ENCODE assay signal across 27 cellular contexts in the genomic region with DNA sequence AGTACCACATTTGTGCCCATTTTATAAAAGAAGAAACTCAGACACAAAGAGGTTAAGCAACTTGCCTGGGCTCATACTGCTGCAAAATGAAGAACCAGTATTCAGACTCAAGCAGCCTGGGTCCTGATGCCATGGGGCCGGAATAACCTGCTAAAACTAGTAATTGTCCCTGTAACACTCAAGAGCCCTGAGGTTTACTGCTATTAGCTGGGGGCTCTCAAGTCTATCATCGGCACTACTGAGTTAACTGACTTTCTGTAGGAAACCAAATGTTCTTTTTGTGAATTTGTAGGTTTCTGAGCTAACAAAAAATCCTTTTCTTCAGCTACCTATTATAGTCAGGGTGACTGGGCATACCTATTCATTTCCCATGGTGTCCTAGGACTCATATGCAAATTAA.
"Had no signal": no experiment of that assay in that cellular context is flagged by ENCODE, and none has a peak within 500 bp of the region (broad histone marks: within the 10 kb centered on the region; RNA-seq: fewer than 3 reads in every experiment).

No MANE protein-coding gene starts in this region.

- ATAC-seq: activated CD8-positive, alpha-beta T cell treated with anti-CD3 and anti-CD28 coated beads, Interleukin-2, amount 10 ng/mL, durations not matched to agents 7 days and 5 days; activated T-cell treated with anti-CD3 and anti-CD28 coated beads, Interleukin-2, amount 50 U/mL, for 72 hours; effector memory CD8-positive, alpha-beta T cell; left cardiac atrium; naive thymus-derived CD8-positive, alpha-beta T cell; stimulated activated naive B cell treated with anti-CD40 and anti-IgM and Interleukin-4, amounts not matched to agents 10 μg/mL and 1 μg/mL and 100 μg/mL, for 72 hours; upper lobe of right lung had no signal

- H3K9me3 Mint-ChIP-seq: T-helper 1 cell treated with Interleukin-12 subunit alpha and Interleukin-12 subunit beta and Interleukin-4 antibody, amounts not matched to agents 30 μg/mL and 1 μg/mL, for 36 hours had no signal

- H3K36me3 Mint-ChIP-seq: activated naive CD8-positive, alpha-beta T cell; naive thymus-derived CD8-positive, alpha-beta T cell; stimulated activated naive B cell treated with anti-CD40 and anti-IgM and Interleukin-4, amounts not matched to agents 10 μg/mL and 1 μg/mL and 100 μg/mL, for 72 hours had no signal

- H3K36me3 ChIP-seq: cardiac muscle cell, right atrium auricular region, suprapubic skin, tibial artery, upper lobe of right lung had no signal

- H3K4me3 ChIP-seq: cardiac muscle cell, coronary artery, right atrium auricular region, suprapubic skin, tibial artery, upper lobe of right lung had no signal

- DNase-seq: activated CD4-positive, alpha-beta T cell treated with anti-CD3 and anti-CD28 coated beads, Interleukin-2, amount 50 U/mL, for 1 hour; activated CD8-positive, alpha-beta T cell treated with anti-CD3 and anti-CD28 coated beads, Interleukin-2, amount 10 ng/mL, durations not matched to agents 7 days and 5 days; activated effector memory CD4-positive, alpha-beta T cell treated with Interleukin-2 at 50 U/mL for 16 hours; activated naive CD4-positive, alpha-beta T cell treated with Interleukin-2 at 50 U/mL for 16 hours; activated T-cell treated with anti-CD3 and anti-CD28 coated beads for 4 hours; activated T-cell treated with anti-CD3 and anti-CD28 coated beads, Interleukin-2, amount 50 U/mL, for 72 hours; anterior cingulate cortex; effector memory CD8-positive, alpha-beta T cell; head of caudate nucleus; hippocampal formation; islet precursor cell; left cardiac atrium; naive thymus-derived CD8-positive, alpha-beta T cell; stimulated activated CD4-positive, alpha-beta T cell treated with anti-CD3 and anti-CD28 coated beads, Interleukin-15, amount 100 ng/mL, for 24 hours; stimulated activated CD4-positive, alpha-beta T cell treated with anti-CD3 and anti-CD28 coated beads, Interleukin-2, amount 100 ng/mL, for 24 hours; stimulated activated naive B cell treated with anti-CD40 and anti-IgM and Interleukin-4, amounts not matched to agents 10 μg/mL and 1 μg/mL and 100 μg/mL, for 72 hours; SW 1271; T-helper 9 cell; tibial artery; upper lobe of right lung had no signal

- H3K4me1 ChIP-seq: upper lobe of right lung had no signal

- H3K4me1 Mint-ChIP-seq: naive thymus-derived CD8-positive, alpha-beta T cell; stimulated activated naive B cell treated with anti-CD40 and anti-IgM and Interleukin-4, amounts not matched to agents 10 μg/mL and 1 μg/mL and 100 μg/mL, for 72 hours had no signal

- H3K27ac ChIP-seq: cardiac muscle cell, coronary artery, right atrium auricular region, suprapubic skin, tibial artery, upper lobe of right lung had no signal

- H3K27me3 ChIP-seq: cardiac muscle cell, right atrium auricular region, suprapubic skin, tibial artery, upper lobe of right lung had no signal

- H3K4me3 Mint-ChIP-seq: activated CD8-positive, alpha-beta T cell treated with anti-CD3 and anti-CD28 coated beads, Interleukin-2, amount 10 ng/mL, durations not matched to agents 7 days and 5 days; activated naive CD8-positive, alpha-beta T cell; activated T-cell treated with anti-CD3 and anti-CD28 coated beads, Interleukin-2, amount 50 U/mL, for 72 hours; effector memory CD8-positive, alpha-beta T cell; naive thymus-derived CD8-positive, alpha-beta T cell; neural crest cell; stimulated activated naive B cell treated with anti-CD40 and anti-IgM and Interleukin-4, amounts not matched to agents 10 μg/mL and 1 μg/mL and 100 μg/mL, for 72 hours; T-helper 1 cell treated with Interleukin-12 subunit alpha and Interleukin-12 subunit beta and Interleukin-4 antibody, amounts not matched to agents 30 μg/mL and 1 μg/mL, for 36 hours had no signal

- H3K9me3 ChIP-seq: right atrium auricular region, suprapubic skin, tibial artery, upper lobe of right lung had no signal

- H3K27ac Mint-ChIP-seq: activated CD8-positive, alpha-beta T cell treated with anti-CD3 and anti-CD28 coated beads, Interleukin-2, amount 10 ng/mL, durations not matched to agents 7 days and 5 days; activated naive CD8-positive, alpha-beta T cell; activated T-cell treated with anti-CD3 and anti-CD28 coated beads, Interleukin-2, amount 50 U/mL, for 72 hours; effector memory CD8-positive, alpha-beta T cell; naive thymus-derived CD8-positive, alpha-beta T cell; stimulated activated naive B cell treated with anti-CD40 and anti-IgM and Interleukin-4, amounts not matched to agents 10 μg/mL and 1 μg/mL and 100 μg/mL, for 72 hours; T-helper 1 cell treated with Interleukin-12 subunit alpha and Interleukin-12 subunit beta and Interleukin-4 antibody, amounts not matched to agents 30 μg/mL and 1 μg/mL, for 36 hours had no signal
